30 cellular contexts compared by ENCODE assay signal in the genomic region with DNA sequence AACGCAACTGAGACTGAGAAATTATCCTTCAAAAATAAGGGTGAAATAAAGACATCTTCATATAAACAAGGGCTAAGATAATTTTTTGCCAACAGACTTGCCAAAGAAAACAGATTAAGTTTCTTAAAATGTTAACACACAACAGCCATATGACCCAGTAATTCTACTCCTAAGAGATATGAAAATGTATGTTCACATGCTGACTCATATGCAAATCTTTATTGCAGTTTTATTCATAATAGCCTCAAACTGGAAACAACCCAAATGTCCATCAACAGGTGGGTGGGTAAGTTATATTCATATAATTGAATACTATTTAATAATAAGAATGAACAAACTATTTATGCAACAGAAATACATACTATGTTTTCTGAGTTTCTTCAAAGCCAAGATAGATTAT.
DNase-seq lines count a peak whose midpoint lies in the region; ATAC-seq and TF ChIP-seq lines count a peak whose summit lies in the region.
"Had no signal": no experiment of that assay in that cellular context is flagged by ENCODE, and none has a peak within 500 bp of the region (broad histone marks: within the 10 kb centered on the region; RNA-seq: fewer than 3 reads in every experiment).

No MANE protein-coding gene starts in this region.

- H3K27ac ChIP-seq in Karpas-422 (ENCODE audit: low read length) (no peak overlapping the region), GM23248 (no peak overlapping the region), thyroid gland (no peak overlapping the region)
- H3K27ac ChIP-seq: hepatocyte, left ventricle myocardium inferior, pancreas had no signal

- H4K20me1 ChIP-seq in Karpas-422 (ENCODE audit: insufficient read depth, low read depth, low read length) (no peaks in the 10 kb centered on the region), GM23248 (ENCODE audit: insufficient read depth) (no peaks in the 10 kb centered on the region)

- peak overlapping the region; percentile 21 for H3K27ac Mint-ChIP-seq in activated CD4-positive, alpha-beta memory T cell treated with anti-CD3 and anti-CD28 coated beads for 36 hours
- no peak overlapping the region for H3K27ac Mint-ChIP-seq in activated CD4-positive, alpha-beta memory T cell treated with anti-CD3 and anti-CD28 coated beads, Interleukin-2, amount 10 ng/mL, durations not matched to agents 7 days and 5 days
- H3K27ac Mint-ChIP-seq: dendritic cell treated with granulocyte-macrophage colony-stimulating factor and Interleukin-4, amounts not matched to agents 40 ng/mL and 50 ng/mL, for 4 days; immature natural killer cell; naive thymus-derived CD4-positive, alpha-beta T cell; type B pancreatic cell; WTC11 had no signal

- CTCF ChIA-PET in activated CD4-positive, alpha-beta memory T cell treated with anti-CD3 and anti-CD28 coated beads for 36 hours (lab: Charles Lee) = no interaction called here
- CTCF ChIA-PET in activated CD4-positive, alpha-beta memory T cell treated with anti-CD3 and anti-CD28 coated beads, Interleukin-2, amount 10 ng/mL, durations not matched to agents 7 days and 5 days (lab: Charles Lee) = no interaction called here

- no peak overlapping the region for H3K4me3 ChIP-seq in Karpas-422 (ENCODE audit: low read length)
- no peak overlapping the region for H3K4me3 ChIP-seq in adipocyte (ENCODE audit: low read length)
- no peak overlapping the region for H3K4me3 ChIP-seq in fibroblast of villous mesenchyme (ENCODE audit: low read depth, low read length)
- H3K4me3 ChIP-seq in GM23248 = no peak overlapping the region
- H3K4me3 ChIP-seq in thyroid gland (replicated peaks in 1 of 3) = no peak overlapping the region
- H3K4me3 ChIP-seq: hepatocyte, left ventricle myocardium inferior, pancreas had no signal

- intact Hi-C loops in activated CD4-positive, alpha-beta memory T cell treated with anti-CD3 and anti-CD28 coated beads for 36 hours (cut with micrococcal nuclease) = no loop called here
- intact Hi-C loops in thyroid gland (cut with DNase I) = no loop called here

- peaks cover 37% of the 10 kb centered on the region for H3K4me1 ChIP-seq in Karpas-422 (ENCODE audit: low read length)
- H3K4me1 ChIP-seq in adipocyte (ENCODE audit: control insufficient read depth, insufficient read depth, low read length) = peaks cover 6% of the 10 kb centered on the region
- no peaks in the 10 kb centered on the region for H3K4me1 ChIP-seq in GM23248 (ENCODE audit: insufficient read depth)
- no peaks in the 10 kb centered on the region for H3K4me1 ChIP-seq in thyroid gland
- H3K4me1 ChIP-seq: left ventricle myocardium inferior had no signal

- TF ChIP-seq CTCF in fibroblast of villous mesenchyme (IDR thresholded peaks at IDR 0.05; ENCODE audit: insufficient read depth, low read depth, low read length) (no peak), thyroid gland (IDR thresholded peaks at IDR 0.05) (no peak)

- WGBS in GM23248 (ENCODE audit: low coverage in 1 of 2, low lambda C conversion rate in 2 of 2, missing lambda C conversion rate in 2 of 2), 2 experiments = 96 to 100% methylated on average over 1 of the region's 1 CpG
- WGBS in thyroid gland, 2 donors = 84 to 96% methylated on average over 1 of the region's 1 CpG

- H3F3A ChIP-seq in GM23248 (ENCODE audit: insufficient read depth) = peaks cover 3% of the 10 kb centered on the region; the same call in 1 of the 2 replicates

- H3K4me2 ChIP-seq in Karpas-422 (ENCODE audit: low read depth, low read length, poor library complexity, severe bottlenecking) (peak overlapping the region; percentile 1), GM23248 (ENCODE audit: unreplicated experiment) (no peak overlapping the region)
- H3K4me2 ChIP-seq: hepatocyte, SK-N-SH had no signal

- no peak for ATAC-seq in GM21390 (IDR thresholded peaks at IDR 0.05; ENCODE audit: unreplicated experiment)
- ATAC-seq: naive thymus-derived CD4-positive, alpha-beta T cell; pancreas; right cardiac atrium; WTC11 had no signal

- peaks cover 20% of the 10 kb centered on the region for H3K4me1 Mint-ChIP-seq in activated CD4-positive, alpha-beta memory T cell treated with anti-CD3 and anti-CD28 coated beads for 36 hours (ENCODE audit: low read depth)
- peaks cover 13% of the 10 kb centered on the region for H3K4me1 Mint-ChIP-seq in activated CD4-positive, alpha-beta memory T cell treated with anti-CD3 and anti-CD28 coated beads, Interleukin-2, amount 10 ng/mL, durations not matched to agents 7 days and 5 days
- H3K4me1 Mint-ChIP-seq: immature natural killer cell had no signal

- H3K79me2 ChIP-seq in Karpas-422 (ENCODE audit: low read length) (peaks cover 12% of the 10 kb centered on the region), GM23248 (ENCODE audit: insufficient read depth) (no peaks in the 10 kb centered on the region)
- H3K79me2 ChIP-seq: hepatocyte had no signal

- H3K9me3 Mint-ChIP-seq in activated CD4-positive, alpha-beta memory T cell treated with anti-CD3 and anti-CD28 coated beads for 36 hours = no peaks in the 10 kb centered on the region
- no peaks in the 10 kb centered on the region for H3K9me3 Mint-ChIP-seq in activated CD4-positive, alpha-beta memory T cell treated with anti-CD3 and anti-CD28 coated beads, Interleukin-2, amount 10 ng/mL, durations not matched to agents 7 days and 5 days
- H3K9me3 Mint-ChIP-seq: CD8-positive, alpha-beta memory T cell; dendritic cell treated with granulocyte-macrophage colony-stimulating factor and Interleukin-4, amounts not matched to agents 40 ng/mL and 50 ng/mL, for 4 days; immature natural killer cell; naive thymus-derived CD4-positive, alpha-beta T cell; type B pancreatic cell; WTC11 had no signal

- POLR2A ChIA-PET in activated CD4-positive, alpha-beta memory T cell treated with anti-CD3 and anti-CD28 coated beads for 36 hours (lab: Charles Lee) = no interaction called here
- POLR2A ChIA-PET in activated CD4-positive, alpha-beta memory T cell treated with anti-CD3 and anti-CD28 coated beads, Interleukin-2, amount 10 ng/mL, durations not matched to agents 7 days and 5 days (lab: Charles Lee) = no interaction called here

- H2AFZ ChIP-seq in Karpas-422 (ENCODE audit: low read length) = no peak overlapping the region
- no peak overlapping the region for H2AFZ ChIP-seq in GM23248
- H2AFZ ChIP-seq: hepatocyte had no signal

- no peaks in the 10 kb centered on the region for H3K9me2 ChIP-seq in Karpas-422 (replicated peaks; ENCODE audit: insufficient read depth, low read length)
- no peaks in the 10 kb centered on the region for H3K9me2 ChIP-seq in GM23248 (ENCODE audit: insufficient read depth)
- H3K9me2 ChIP-seq: SK-N-SH had no signal

- H3K36me3 Mint-ChIP-seq in activated CD4-positive, alpha-beta memory T cell treated with anti-CD3 and anti-CD28 coated beads for 36 hours = peaks cover 14% of the 10 kb centered on the region
- peaks cover 27% of the 10 kb centered on the region for H3K36me3 Mint-ChIP-seq in activated CD4-positive, alpha-beta memory T cell treated with anti-CD3 and anti-CD28 coated beads, Interleukin-2, amount 10 ng/mL, durations not matched to agents 7 days and 5 days (ENCODE audit: low read depth)
- H3K36me3 Mint-ChIP-seq: WTC11 had no signal

- in situ Hi-C loops in GM23248 (cut with MboI) = no loop called here

- H3K4me3 Mint-ChIP-seq in activated CD4-positive, alpha-beta memory T cell treated with anti-CD3 and anti-CD28 coated beads for 36 hours = no peak overlapping the region
- H3K4me3 Mint-ChIP-seq in activated CD4-positive, alpha-beta memory T cell treated with anti-CD3 and anti-CD28 coated beads, Interleukin-2, amount 10 ng/mL, durations not matched to agents 7 days and 5 days = no peak overlapping the region
- H3K4me3 Mint-ChIP-seq: CD8-positive, alpha-beta memory T cell; dendritic cell treated with granulocyte-macrophage colony-stimulating factor and Interleukin-4, amounts not matched to agents 40 ng/mL and 50 ng/mL, for 4 days; immature natural killer cell; naive thymus-derived CD4-positive, alpha-beta T cell; type B pancreatic cell; WTC11 had no signal

- H3K9me3 ChIP-seq in Karpas-422 (ENCODE audit: low read length) = no peaks in the 10 kb centered on the region
- no peaks in the 10 kb centered on the region for H3K9me3 ChIP-seq in adipocyte (ENCODE audit: control insufficient read depth, low read length)
- H3K9me3 ChIP-seq in GM23248 (ENCODE audit: low read depth) = no peaks in the 10 kb centered on the region
- H3K9me3 ChIP-seq in thyroid gland = no peaks in the 10 kb centered on the region
- H3K9me3 ChIP-seq: left ventricle myocardium inferior, pancreas, SK-N-SH had no signal

- H3K9ac ChIP-seq in Karpas-422 (ENCODE audit: low read length) (no peak overlapping the region), adipocyte (ENCODE audit: low read length) (no peak overlapping the region), GM23248 (no peak overlapping the region)
- H3K9ac ChIP-seq: SK-N-SH had no signal

- no peaks in the 10 kb centered on the region for H3K27me3 Mint-ChIP-seq in activated CD4-positive, alpha-beta memory T cell treated with anti-CD3 and anti-CD28 coated beads for 36 hours
- H3K27me3 Mint-ChIP-seq in activated CD4-positive, alpha-beta memory T cell treated with anti-CD3 and anti-CD28 coated beads, Interleukin-2, amount 10 ng/mL, durations not matched to agents 7 days and 5 days = no peaks in the 10 kb centered on the region
- H3K27me3 Mint-ChIP-seq: CD8-positive, alpha-beta memory T cell; dendritic cell treated with granulocyte-macrophage colony-stimulating factor and Interleukin-4, amounts not matched to agents 40 ng/mL and 50 ng/mL, for 4 days; naive thymus-derived CD4-positive, alpha-beta T cell; type B pancreatic cell had no signal

- no peak for DNase-seq in activated CD4-positive, alpha-beta memory T cell treated with anti-CD3 and anti-CD28 coated beads for 36 hours
- DNase-seq in activated CD4-positive, alpha-beta memory T cell treated with anti-CD3 and anti-CD28 coated beads, Interleukin-2, amount 10 ng/mL, durations not matched to agents 7 days and 5 days = no peak
- DNase-seq in Karpas-422 (no peak), adipocyte (ENCODE audit: low read depth) (peak; percentile 20), fibroblast of villous mesenchyme (ENCODE audit: low read depth) (peak; percentile 24), GM23248 (no peak), thyroid gland (no peak)
- DNase-seq: activated effector memory CD4-positive, alpha-beta T cell treated with Interleukin-2 at 50 U/mL for 16 hours; amniotic stem cell; CD8-positive, alpha-beta memory T cell; DMS53; foreskin melanocyte; GF-D8; immature natural killer cell; left ventricle myocardium inferior; naive thymus-derived CD4-positive, alpha-beta T cell; NCI-H1417; NCI-H2107; pancreas; right cardiac atrium; RPMI8226; SK-N-SH; stimulated activated CD4-positive, alpha-beta T cell treated with anti-CD3 and anti-CD28 coated beads, Interleukin-12 subunit alpha, Interleukin-12 subunit beta, amount 100 ng/mL, for 4 hours; stimulated activated CD4-positive, alpha-beta T cell treated with anti-CD3 and anti-CD28 coated beads, Interleukin-4, amount 100 ng/mL, for 4 hours; T-helper 9 cell had no signal

- H3K27me3 ChIP-seq in Karpas-422 (ENCODE audit: low read length) (no peaks in the 10 kb centered on the region), adipocyte (replicated peaks; ENCODE audit: control insufficient read depth, insufficient read depth, low read length) (no peaks in the 10 kb centered on the region), GM23248 (replicated peaks; ENCODE audit: insufficient read depth) (no peaks in the 10 kb centered on the region), thyroid gland (no peaks in the 10 kb centered on the region)
- H3K27me3 ChIP-seq: hepatocyte, pancreas had no signal

- TF ChIP-seq POLR2A in thyroid gland (IDR thresholded peaks at IDR 0.05) = no peak

- peaks cover 44% of the 10 kb centered on the region for H3K36me3 ChIP-seq in Karpas-422 (ENCODE audit: insufficient read depth, low read length)
- peaks cover 98% of the 10 kb centered on the region for H3K36me3 ChIP-seq in adipocyte (ENCODE audit: control insufficient read depth, insufficient read depth, low read length, severe bottlenecking)
- H3K36me3 ChIP-seq in GM23248 (ENCODE audit: low read depth) = peaks cover 39% of the 10 kb centered on the region
- peaks cover 4 to 10% of the 10 kb centered on the region in 2 donors for H3K36me3 ChIP-seq in thyroid gland

Comparison
In these comparisons a context has a peak if more than half of its experiments do, and no peak if none do; other contexts are left out.
1. DNase-seq: peak in adipocyte (single experiment) and fibroblast of villous mesenchyme (single experiment); none in activated CD4-positive, alpha-beta memory T cell treated with anti-CD3 and anti-CD28 coated beads for 36 hours (single experiment), activated CD4-positive, alpha-beta memory T cell treated with anti-CD3 and anti-CD28 coated beads, Interleukin-2, amount 10 ng/mL, durations not matched to agents 7 days and 5 days (single experiment), Karpas-422 (single experiment), GM23248 (single experiment) and thyroid gland (0 of 2).